18 cellular contexts compared by ENCODE assay signal in the genomic region with DNA sequence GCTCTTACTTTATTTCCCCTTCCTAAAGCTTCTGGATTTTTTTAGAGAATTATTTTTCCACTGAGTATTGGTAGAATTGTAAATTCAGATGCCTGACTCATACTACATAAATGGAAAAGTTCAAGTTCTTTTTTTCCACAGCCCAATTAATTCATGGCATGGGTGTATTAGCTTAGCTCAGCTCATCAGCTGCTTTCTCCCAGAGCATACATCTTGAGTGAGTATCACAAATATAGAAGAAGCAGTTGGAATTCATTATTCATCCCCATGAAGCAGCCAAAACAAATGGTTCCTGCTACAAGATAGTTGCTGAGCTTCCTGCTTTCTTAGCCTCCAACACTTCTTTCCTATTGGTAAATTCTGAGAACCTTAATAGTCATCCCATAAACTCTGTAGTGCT.
"Had no signal": no experiment of that assay in that cellular context is flagged by ENCODE, and none has a peak within 500 bp of the region (broad histone marks: within the 10 kb centered on the region; RNA-seq: fewer than 3 reads in every experiment).

No MANE protein-coding gene starts in this region.

- DNase-seq: activated CD4-positive, alpha-beta memory T cell treated with anti-CD3 and anti-CD28 coated beads, Interleukin-2, amount 10 ng/mL, durations not matched to agents 7 days and 5 days; activated CD4-positive, alpha-beta T cell treated with anti-CD3 and anti-CD28 coated beads for 36 hours; activated effector memory CD4-positive, alpha-beta T cell treated with Interleukin-2 at 50 U/mL for 16 hours; activated naive CD4-positive, alpha-beta T cell treated with anti-CD3 and anti-CD28 coated beads, Interleukin-2, amount 50 U/mL, for 16 hours; activated T-cell treated with anti-CD3 and anti-CD28 coated beads, Interleukin-2, amount 50 U/mL, for 4 hours; adrenal gland; brain microvascular endothelial cell; dermis blood vessel endothelial cell; left ventricle myocardium superior; nephron progenitor cell; occipital lobe; right lobe of liver; spleen; T-helper 17 cell; thyroid gland had no signal

- H3K27me3 ChIP-seq: adrenal gland, brain microvascular endothelial cell, right lobe of liver, spleen, thyroid gland had no signal

- H3K4me3 ChIP-seq: adrenal gland, prostate gland, right lobe of liver, spleen, thyroid gland had no signal

- ATAC-seq: activated CD4-positive, alpha-beta T cell treated with anti-CD3 and anti-CD28 coated beads for 36 hours; activated T-cell treated with anti-CD3 and anti-CD28 coated beads, Interleukin-2, amount 50 U/mL, for 4 hours; left ventricle myocardium superior; right lobe of liver; stimulated activated effector memory CD8-positive, alpha-beta T cell treated with anti-CD3 and anti-CD28 coated beads, Interleukin-12 subunit alpha, Interleukin-12 subunit beta, amount 100 ng/mL, for 72 hours; T-helper 17 cell had no signal

- H3K4me1 ChIP-seq: adrenal gland, prostate gland, right lobe of liver, spleen, thyroid gland had no signal

- H3K9me3 ChIP-seq: adrenal gland, prostate gland, right lobe of liver, spleen, thyroid gland had no signal

- H3K27ac ChIP-seq: adrenal gland, brain microvascular endothelial cell, epithelial cell of prostate, prostate gland, right lobe of liver, spleen, thyroid gland had no signal

- H3K36me3 ChIP-seq: adrenal gland, brain microvascular endothelial cell, prostate gland, right lobe of liver, spleen, thyroid gland had no signal
